24 cellular contexts compared by ENCODE assay signal in the genomic region with DNA sequence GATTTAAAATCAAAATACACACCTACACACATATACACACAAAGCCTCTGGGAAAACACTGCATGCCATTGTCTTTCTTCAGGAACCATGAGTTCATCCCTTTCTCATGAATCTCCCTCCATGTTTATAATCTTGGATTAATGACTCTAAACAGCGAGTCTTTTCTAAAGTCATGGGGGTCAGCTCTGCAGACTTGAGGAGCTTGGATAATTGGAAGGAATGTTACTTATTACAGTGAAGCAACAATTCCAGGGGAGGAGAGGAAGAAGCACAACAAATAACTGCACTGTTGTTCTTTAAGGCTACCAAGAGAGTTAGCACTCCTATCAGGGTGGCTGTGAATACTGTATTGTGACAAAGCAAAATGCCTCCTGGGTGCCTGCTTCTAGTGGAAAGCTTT.
DNase-seq lines count a peak whose midpoint lies in the region; ATAC-seq and TF ChIP-seq lines count a peak whose summit lies in the region.
"Had no signal": no experiment of that assay in that cellular context is flagged by ENCODE, and none has a peak within 500 bp of the region (broad histone marks: within the 10 kb centered on the region; RNA-seq: fewer than 3 reads in every experiment).

No MANE protein-coding gene starts in this region.

- no peaks in the 10 kb centered on the region for H3K36me3 ChIP-seq in PC-3 (ENCODE audit: low read depth, low read length)
- H3K36me3 ChIP-seq: HAP-1, SJCRH30 had no signal

- no peak overlapping the region for H3K4me2 ChIP-seq in PC-3 (ENCODE audit: low read length)

- peak overlapping the region; percentile 4 for H3K27ac Mint-ChIP-seq in neural crest cell (ENCODE audit: unreplicated experiment)
- no peak overlapping the region for H3K27ac Mint-ChIP-seq in activated CD4-positive, alpha-beta memory T cell treated with anti-CD3 and anti-CD28 coated beads, Interleukin-2, amount 10 ng/mL, durations not matched to agents 7 days and 5 days
- H3K27ac Mint-ChIP-seq: HFFc6 had no signal

- no peaks in the 10 kb centered on the region for H3K79me2 ChIP-seq in PC-3 (ENCODE audit: low read length)

- DNase-seq in NCI-H748 (lab: John Stamatoyannopoulos, UW; ENCODE audit: unreplicated experiment) (peak; percentile 13), NCI-H748 treated with DMSO at 0.1 percent for 48 hours (lab: John Stamatoyannopoulos, UW) (no peak), fibroblast of villous mesenchyme (ENCODE audit: low read depth) (peak; percentile 49), neural crest cell (ENCODE audit: low read depth, low spot score) (no peak), PC-3 (no peak), substantia nigra (lab: John Stamatoyannopoulos, UW) (no peak)
- no peak for DNase-seq in activated CD4-positive, alpha-beta memory T cell treated with anti-CD3 and anti-CD28 coated beads, Interleukin-2, amount 10 ng/mL, durations not matched to agents 7 days and 5 days
- DNase-seq: 8988T, DMS153, DND-41, GM23248, HFFc6, Kasumi-1, NCI-H1092 treated with DMSO at 0.1 percent for 48 hours, NCI-H1436, NCI-H187, NCI-H2171 treated with DMSO at 0.1 percent for 48 hours, NCI-H345, NCI-H510A treated with DMSO at 0.1 percent for 48 hours, NCI-H774, SJCRH30 had no signal

- H3K4me3 ChIP-seq in fibroblast of villous mesenchyme (ENCODE audit: low read depth, low read length), result no peak overlapping the region
- H3K4me3 ChIP-seq in PC-3 (ENCODE audit: low read length), result no peak overlapping the region
- H3K4me3 ChIP-seq: GM23248, HAP-1, K562, SJCRH30 had no signal

- H3F3A ChIP-seq in PC-3 (ENCODE audit: low read length, unreplicated experiment), result no peaks in the 10 kb centered on the region

- no TSS peak for BruUV-seq in PC-3 (replicated peaks; lab: Mats Ljungman, UMichigan)

- TF ChIP-seq CTCF in fibroblast of villous mesenchyme (IDR thresholded peaks at IDR 0.05; ENCODE audit: insufficient read depth, low read depth, low read length), result no peak
- TF ChIP-seq CTCF in neural crest cell (conservative IDR thresholded peaks at IDR 0.05), result no peak
- TF ChIP-seq CTCF in PC-3 (conservative IDR thresholded peaks at IDR 0.05; ENCODE audit: low read depth, low read length), result no peak

- intact Hi-C loops in PC-3 (cut with micrococcal nuclease), result no loop called here

- H3K4me1 ChIP-seq in PC-3 (ENCODE audit: insufficient read depth, low read length), result no peaks in the 10 kb centered on the region
- H3K4me1 ChIP-seq: HAP-1, SJCRH30 had no signal

- H3K27ac ChIP-seq in PC-3 (ENCODE audit: low read length), result no peak overlapping the region
- no peak overlapping the region for H3K27ac ChIP-seq in substantia nigra (ENCODE audit: low read depth, low read length, poor library complexity, severe bottlenecking)
- H3K27ac ChIP-seq: GM23248, SJCRH30 had no signal

- POLR2A ChIA-PET in PC-3 (lab: Charles Lee; ENCODE audit: unreplicated experiment), result no interaction called here
- POLR2A ChIA-PET in activated CD4-positive, alpha-beta memory T cell treated with anti-CD3 and anti-CD28 coated beads, Interleukin-2, amount 10 ng/mL, durations not matched to agents 7 days and 5 days (lab: Charles Lee), result no interaction called here

- ATAC-seq in PC-3 (no peak), GM21576 (IDR thresholded peaks at IDR 0.05; ENCODE audit: unreplicated experiment) (no peak)
- ATAC-seq: K562 had no signal

- no peaks in the 10 kb centered on the region for H3K9me3 ChIP-seq in PC-3 (ENCODE audit: low read length)
- H3K9me3 ChIP-seq: HAP-1, SJCRH30 had no signal

- H3K27me3 ChIP-seq in PC-3 (ENCODE audit: low read length), result peaks cover 10% of the 10 kb centered on the region

- peaks cover 25% of the 10 kb centered on the region for H3K4me1 Mint-ChIP-seq in neural crest cell
- H3K4me1 Mint-ChIP-seq in activated CD4-positive, alpha-beta memory T cell treated with anti-CD3 and anti-CD28 coated beads, Interleukin-2, amount 10 ng/mL, durations not matched to agents 7 days and 5 days, result no peaks in the 10 kb centered on the region

- H3K36me3 Mint-ChIP-seq in neural crest cell (ENCODE audit: low read depth), result no peaks in the 10 kb centered on the region
- no peaks in the 10 kb centered on the region for H3K36me3 Mint-ChIP-seq in activated CD4-positive, alpha-beta memory T cell treated with anti-CD3 and anti-CD28 coated beads, Interleukin-2, amount 10 ng/mL, durations not matched to agents 7 days and 5 days (ENCODE audit: low read depth)

- no peaks in the 10 kb centered on the region for H3K27me3 Mint-ChIP-seq in neural crest cell (ENCODE audit: low read depth)
- H3K27me3 Mint-ChIP-seq in activated CD4-positive, alpha-beta memory T cell treated with anti-CD3 and anti-CD28 coated beads, Interleukin-2, amount 10 ng/mL, durations not matched to agents 7 days and 5 days, result no peaks in the 10 kb centered on the region

- CTCF ChIA-PET in PC-3 (lab: Charles Lee), result no interaction called here
- CTCF ChIA-PET in activated CD4-positive, alpha-beta memory T cell treated with anti-CD3 and anti-CD28 coated beads, Interleukin-2, amount 10 ng/mL, durations not matched to agents 7 days and 5 days (lab: Charles Lee), result no interaction called here

- H4K20me1 ChIP-seq in PC-3 (ENCODE audit: low read length), result no peaks in the 10 kb centered on the region

- no peaks in the 10 kb centered on the region for H3K9me2 ChIP-seq in PC-3 (replicated peaks; ENCODE audit: low read length)

- H3K4me3 Mint-ChIP-seq in neural crest cell, result no peak overlapping the region
- H3K4me3 Mint-ChIP-seq in activated CD4-positive, alpha-beta memory T cell treated with anti-CD3 and anti-CD28 coated beads, Interleukin-2, amount 10 ng/mL, durations not matched to agents 7 days and 5 days, result no peak overlapping the region
- H3K4me3 Mint-ChIP-seq: HFFc6 had no signal

- no peak overlapping the region for H3K9ac ChIP-seq in PC-3 (ENCODE audit: low read length)
- H3K9ac ChIP-seq: GM23248 had no signal

- no peaks in the 10 kb centered on the region for H3K9me3 Mint-ChIP-seq in neural crest cell
- no peaks in the 10 kb centered on the region for H3K9me3 Mint-ChIP-seq in activated CD4-positive, alpha-beta memory T cell treated with anti-CD3 and anti-CD28 coated beads, Interleukin-2, amount 10 ng/mL, durations not matched to agents 7 days and 5 days

- no peak overlapping the region for H2AFZ ChIP-seq in PC-3 (ENCODE audit: low read length)
- H2AFZ ChIP-seq: GM23248 had no signal

Comparison
In these comparisons a context has a peak if more than half of its experiments do, and no peak if none do; other contexts are left out.
1. DNase-seq: peak in NCI-H748 (single experiment) and fibroblast of villous mesenchyme (single experiment); none in NCI-H748 treated with DMSO at 0.1 percent for 48 hours (single experiment), neural crest cell (single experiment), PC-3 (single experiment), activated CD4-positive, alpha-beta memory T cell treated with anti-CD3 and anti-CD28 coated beads, Interleukin-2, amount 10 ng/mL, durations not matched to agents 7 days and 5 days (single experiment) and substantia nigra (0 of 49).